20 cellular contexts compared by ENCODE assay signal in genomic region chr3:194711286-194711685, GRCh38. TPM values are rescaled to one million over a fixed set of nuclear protein-coding genes. Genes with fewer than 3 reads are reported as not detected.
DNase-seq lines count a peak whose midpoint lies in the region; ATAC-seq, FAIRE-seq and TF ChIP-seq lines count a peak whose summit lies in the region.
"Had no signal": no experiment of that assay in that cellular context is flagged by ENCODE, and none has a peak within 500 bp of the region (broad histone marks: within the 10 kb centered on the region; RNA-seq: fewer than 3 reads in every experiment).

No MANE protein-coding gene starts in this region.

- no peak overlapping the region for H3K9ac ChIP-seq in BLaER1 treated with 17β-estradiol and CSF1 and Interleukin-3, amounts not matched to agents 10 nM and 100 nM
- no peak overlapping the region for H3K9ac ChIP-seq in HCT116 (ENCODE audit: low read length)

- no peaks in the 10 kb centered on the region for H3K36me3 ChIP-seq in BLaER1 treated with 17β-estradiol and CSF1 and Interleukin-3, amounts not matched to agents 10 nM and 100 nM
- H3K36me3 ChIP-seq in HCT116 (ENCODE audit: control insufficient read depth in 1 of 2, insufficient read depth in 2 of 2, low read length in 2 of 2) (no peaks in the 10 kb centered on the region), bronchial epithelial cell (ENCODE audit: control insufficient read depth, insufficient read depth, low read length) (no peaks in the 10 kb centered on the region), psoas muscle (ENCODE audit: insufficient read depth in 1 of 2, low read depth in 1 of 2) (no peaks in the 10 kb centered on the region), pancreas (no peaks in the 10 kb centered on the region)

- 0 out of 2 replicates have a peak, but pooled peaks cover 3% of the 10 kb centered on the region for H3K9me2 ChIP-seq in HCT116 (ENCODE audit: insufficient read depth)

- CTCF ChIA-PET in HCT116 (lab: Charles Lee), result no interaction called here

- no peaks in the 10 kb centered on the region for H3K27me3 ChIP-seq in BLaER1 treated with 17β-estradiol and CSF1 and Interleukin-3, amounts not matched to agents 10 nM and 100 nM
- no peaks in the 10 kb centered on the region for H3K27me3 ChIP-seq in HCT116 (ENCODE audit: insufficient read depth, low read length)
- no peaks in the 10 kb centered on the region for H3K27me3 ChIP-seq in bronchial epithelial cell (ENCODE audit: control insufficient read depth, insufficient read depth, low read length)
- H3K27me3 ChIP-seq in psoas muscle (ENCODE audit: insufficient read depth in 3 of 3, low read length in 2 of 3), result no peaks in the 10 kb centered on the region
- H3K27me3 ChIP-seq in pancreas, result no peaks in the 10 kb centered on the region

- POLR2A ChIA-PET in HCT116 (lab: Charles Lee), result interaction anchor here (1.3 kb wide), 1 partner anchor 25 kb away, joined by 3 read pairs; the partner anchor contains the start of gene FAM43A

- intact Hi-C loops in HCT116 (cut with micrococcal nuclease) (no loop called here), psoas muscle (cut with DNase I) (no loop called here), pancreas (cut with DNase I) (no loop called here)

- no peak for TF ChIP-seq POLR2A in HCT116 (IDR thresholded peaks at IDR 0.05; ENCODE audit: borderline replicate concordance, extremely low read depth, insufficient read depth, insufficient read length)

- RAD21 ChIA-PET in HCT116 (lab: Charles Lee; ENCODE audit: low non-redundant PET in 1 of 2, low total read pairs in 2 of 2, uncharacterized antibody in 2 of 2, unreplicated experiment in 2 of 2), result no interaction called here

- H3K27ac ChIP-seq in BLaER1 treated with 17β-estradiol and CSF1 and Interleukin-3, amounts not matched to agents 10 nM and 100 nM, result no peak overlapping the region
- H3K27ac ChIP-seq in HCT116 (ENCODE audit: low read depth, low read length), result no peak overlapping the region
- H3K27ac ChIP-seq in psoas muscle, result peak overlapping the region; percentile 54
- no peak overlapping the region for H3K27ac ChIP-seq in pancreas

- H4K20me1 ChIP-seq in BLaER1 treated with 17β-estradiol and CSF1 and Interleukin-3, amounts not matched to agents 10 nM and 100 nM, result no peaks in the 10 kb centered on the region
- no peaks in the 10 kb centered on the region for H4K20me1 ChIP-seq in HCT116 (ENCODE audit: insufficient read depth)

- peak overlapping the region in 10 of 11 experiments; percentile 4 to 61 (median 42); a peak in 14 of 22 replicates for H3K4me2 ChIP-seq in BLaER1 treated with 17β-estradiol and CSF1 and Interleukin-3, amounts not matched to agents 10 nM and 100 nM
- peak overlapping the region; percentile 41; the same call in 1 of the 2 replicates for H3K4me2 ChIP-seq in HCT116 (ENCODE audit: low read length)

- H3K9me3 ChIP-seq in BLaER1 treated with 17β-estradiol and CSF1 and Interleukin-3, amounts not matched to agents 10 nM and 100 nM (replicated peaks in 1 of 11), result peaks cover 0 to 8% (median 0%) of the 10 kb centered on the region in 11 experiments; a peak in 3 of 22 replicates
- H3K9me3 ChIP-seq in HCT116 (ENCODE audit: control insufficient read depth in 1 of 2, insufficient read depth in 1 of 2, low read depth in 1 of 2, low read length in 2 of 2) (no peaks in the 10 kb centered on the region; a peak in 1 of 4 replicates), psoas muscle (no peaks in the 10 kb centered on the region), pancreas (no peaks in the 10 kb centered on the region)

- BruUV-seq in HCT116 (replicated peaks; lab: Mats Ljungman, UMichigan), result no TSS peak

- H3K4me1 ChIP-seq in BLaER1 treated with 17β-estradiol and CSF1 and Interleukin-3, amounts not matched to agents 10 nM and 100 nM, result peaks cover 10 to 32% (median 18%) of the 10 kb centered on the region in 10 experiments
- H3K4me1 ChIP-seq in HCT116 (ENCODE audit: control insufficient read depth in 1 of 2, insufficient read depth in 2 of 2, low read length in 2 of 2) (peaks cover 0 to 13% of the 10 kb centered on the region in 2 experiments; a peak in 2 of 4 replicates), psoas muscle (peaks cover 16% of the 10 kb centered on the region), pancreas (no peaks in the 10 kb centered on the region)

- FAIRE-seq in bronchial epithelial cell (lab: Jason Lieb, UNC) (no peak), pancreas (lab: Jason Lieb, UNC) (no peak)
- FAIRE-seq: G401.6, GM12878, HepG2 had no signal

- H3K79me2 ChIP-seq in HCT116 (ENCODE audit: insufficient read depth, low read length), result no peaks in the 10 kb centered on the region

- ATAC-seq in HCT116, result no peak
- no peak for ATAC-seq in psoas muscle
- no peak for ATAC-seq in pancreas
- ATAC-seq: GM12878, HepG2 had no signal

- no peak for TF ChIP-seq CTCF in HCT116 (IDR thresholded peaks at IDR 0.05 in 2 of 3, conservative IDR thresholded peaks at IDR 0.05 in 1 of 3; ENCODE audit: borderline replicate concordance in 1 of 3, insufficient read depth in 1 of 3, low read depth in 2 of 3, low read length in 2 of 3)
- no peak for TF ChIP-seq CTCF in bronchial epithelial cell (IDR thresholded peaks at IDR 0.05; ENCODE audit: insufficient read depth, low read length, severe bottlenecking)
- TF ChIP-seq CTCF in psoas muscle (IDR thresholded peaks at IDR 0.05), result no peak
- TF ChIP-seq CTCF in pancreas (IDR thresholded peaks at IDR 0.05), result no peak

- no peak for TF ChIP-seq RAD21 in HCT116 (IDR thresholded peaks at IDR 0.05; ENCODE audit: low read depth)

- DNase-seq in HCT116 (ENCODE audit: low read depth, low spot score), result no peak
- DNase-seq in bronchial epithelial cell (ENCODE audit: low read depth), result peak; percentile 13
- DNase-seq in psoas muscle, result no peak
- DNase-seq in pons (ENCODE audit: low spot score), result no peak
- DNase-seq in pancreas, result no peak
- DNase-seq in DMS 273 (lab: John Stamatoyannopoulos, UW; ENCODE audit: unreplicated experiment), result no peak
- DNase-seq: AML-193; CD4-positive, alpha-beta T cell; DMS79; GOT3; KG1; NCI-H1092 treated with DMSO at 0.1 percent for 48 hours; NCI-H1694 treated with DMSO at 0.1 percent for 48 hours; NCI-H446; NK-92 treated with Interleukin-12 subunit alpha and Interleukin-12 subunit beta, amount 100 ng/mL, for 24 hours; SIG-M5 had no signal

- no peak overlapping the region for H3K4me3 ChIP-seq in BLaER1 treated with 17β-estradiol and CSF1 and Interleukin-3, amounts not matched to agents 10 nM and 100 nM
- H3K4me3 ChIP-seq in HCT116 (replicated peaks in 1 of 2; ENCODE audit: low read depth in 1 of 2, low read length in 2 of 2) (no peak overlapping the region), bronchial epithelial cell (ENCODE audit: low read depth, low read length) (no peak overlapping the region), psoas muscle (no peak overlapping the region), pancreas (no peak overlapping the region)
- H3K4me3 ChIP-seq: GM12878 had no signal

- H2AFZ ChIP-seq in HCT116 (ENCODE audit: low read depth, low read length, poor library complexity, severe bottlenecking), result no peak overlapping the region

- 80 to 94% (median 93%) methylated on average over 3 of the region's 3 CpGs for WGBS in psoas muscle, 3 donors
- 82 to 90% methylated on average over 3 of the region's 3 CpGs for WGBS in pancreas, 2 donors

TF ChIP-seq in HCT116, 20 proteins besides CTCF, POLR2A, EP300 and RAD21 (continues in another document):
- no peak for TF ChIP-seq SRF (IDR thresholded peaks at IDR 0.05; ENCODE audit: low read depth)
- no peak for TF ChIP-seq CBX3 (IDR thresholded peaks at IDR 0.05; ENCODE audit: low read depth)
- no peak for TF ChIP-seq YY1 (IDR thresholded peaks at IDR 0.05; ENCODE audit: extremely low read depth, insufficient replicate concordance, low read depth, low read length)
- no peak for TF ChIP-seq ZBTB33 (IDR thresholded peaks at IDR 0.05; ENCODE audit: extremely low read depth, insufficient replicate concordance, low read length)
- TF ChIP-seq FOSL1 (IDR thresholded peaks at IDR 0.05; ENCODE audit: low read depth), result no peak
- no peak for TF ChIP-seq JUND (IDR thresholded peaks at IDR 0.05)
- TF ChIP-seq TCF7L2 (IDR thresholded peaks at IDR 0.05; ENCODE audit: borderline replicate concordance, extremely low read depth, insufficient read depth, insufficient read length), result no peak
- TF ChIP-seq MAX (IDR thresholded peaks at IDR 0.05), result no peak

RNA-seq across cellular contexts. Expression of gene FAM43A, which starts 25.6 kb away (rescaled TPM):
- total RNA-seq in HCT116 (2021; ENCODE audit: unreplicated experiment) (6.8 TPM), bronchial epithelial cell (2.9 and 3.7 TPM in 2 replicates), psoas muscle (1 to 10 TPM; 6.0 to 7.7 (median 6.9) TPM), pancreas (1 to 10 TPM; 1.2 to 2.8 (median 1.5) TPM)
- polyA plus RNA-seq in HCT116 (2012), result 6.0 TPM in 2 replicates
- polyA plus RNA-seq in psoas muscle (1 to 10 TPM; 4.1 to 6.9 (median 6.8) TPM), pancreas (1 to 10 TPM; 1.9 to 2.0 TPM)

RNA-seq across cellular contexts. Expression of gene LSG1, which starts 39.3 kb away (rescaled TPM):
- 39.7 TPM for total RNA-seq in HCT116 (2021; ENCODE audit: unreplicated experiment)
- 26.3 and 26.9 TPM in 2 replicates for polyA plus RNA-seq in HCT116 (2012)
- 36.2 and 50.3 TPM in 2 replicates for total RNA-seq in bronchial epithelial cell
- total RNA-seq in psoas muscle, result 10 to 100 TPM; 24.8 to 37.5 (median 28.7) TPM
- polyA plus RNA-seq in psoas muscle, result 10 to 100 TPM; 22.8 to 46.8 (median 43.8) TPM
- total RNA-seq in pancreas, result 10 to 100 TPM; 11.3 to 14.6 (median 13.8) TPM
- polyA plus RNA-seq in pancreas, result 10 to 100 TPM; 11.5 to 47.1 TPM
